1 cellular context compared by ENCODE assay signal in the genomic region with DNA sequence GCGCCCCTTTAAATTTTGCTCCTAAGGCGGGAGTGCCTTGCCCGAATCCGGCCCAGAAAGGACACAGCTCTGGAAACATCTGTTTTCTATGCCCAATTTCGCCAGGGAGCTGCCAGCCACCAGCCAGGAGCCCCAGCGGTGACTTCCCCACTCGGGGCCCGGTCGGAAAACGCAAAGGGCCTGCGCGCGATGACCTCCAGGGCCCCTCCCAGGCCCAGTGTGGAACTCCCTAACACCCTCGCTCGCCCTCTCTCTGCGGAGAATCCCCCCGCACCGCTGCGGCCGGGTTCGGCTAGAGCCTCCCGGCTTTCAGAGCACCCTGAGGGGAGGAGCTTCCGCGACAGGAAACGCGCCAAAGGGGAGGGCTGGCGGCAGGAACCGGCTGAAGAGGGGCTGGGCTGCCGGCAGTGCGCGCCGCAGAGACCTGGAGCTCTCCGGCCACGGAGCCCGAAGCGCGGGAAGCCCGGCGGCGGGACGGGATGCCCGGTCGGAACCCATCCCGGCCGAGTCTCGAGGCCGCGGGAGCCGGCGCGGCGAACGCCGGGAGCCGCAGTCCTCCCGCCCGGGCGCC.
TF ChIP-seq lines count a peak whose summit lies in the region.

No MANE protein-coding gene starts in this region.

TF ChIP-seq in GM12878, 131 proteins besides CTCF, POLR2A, EP300 and RAD21 (continues in another document):
- TF ChIP-seq MXI1 (IDR thresholded peaks at IDR 0.05; ENCODE audit: low read depth, low read length) (peak; percentile 16; the same call in 1 of the 2 replicates), GABPA (IDR thresholded peaks at IDR 0.05; ENCODE audit: low read depth) (0 out of 2 replicates have a peak, but pooled peaks have one; percentile 49), TCF12 (IDR thresholded peaks at IDR 0.05; ENCODE audit: low read depth, low read length) (0 out of 2 replicates have a peak, but pooled peaks have one; percentile 8), GATAD2B (conservative IDR thresholded peaks at IDR 0.05; ENCODE audit: low read depth) (peak; percentile 84), SPI1 (IDR thresholded peaks at IDR 0.05; ENCODE audit: borderline replicate concordance, insufficient read depth, low read depth, low read length) (no peak), TAF1 (IDR thresholded peaks at IDR 0.05; ENCODE audit: borderline replicate concordance, low read depth, low read length) (peak; percentile 75; the same call in 1 of the 2 replicates), EED (IDR thresholded peaks at IDR 0.05; ENCODE audit: low read depth) (peak; percentile 54; the same call in 1 of the 2 replicates), ZNF217 (IDR thresholded peaks at IDR 0.05) (no peak), CHD2 (IDR thresholded peaks at IDR 0.05; ENCODE audit: borderline replicate concordance, low read depth, low read length) (no peak), ASH2L (IDR thresholded peaks at IDR 0.05; ENCODE audit: borderline replicate concordance, low read depth) (0 out of 2 replicates have a peak, but pooled peaks have one; percentile 22), MTA2 (IDR thresholded peaks at IDR 0.05; ENCODE audit: low read depth) (no peak; the same call in 1 of the 2 replicates), BCL11A (IDR thresholded peaks at IDR 0.05; ENCODE audit: low read depth, low read length) (no peak), CBX5 (IDR thresholded peaks at IDR 0.05; ENCODE audit: low read depth) (no peak), RELA (IDR thresholded peaks at IDR 0.05; ENCODE audit: borderline replicate concordance, partially characterized antibody) (no peak), TBL1XR1 (IDR thresholded peaks at IDR 0.05; ENCODE audit: low read depth, low read length) (0 out of 2 replicates have a peak, but pooled peaks have one; percentile 19), MEF2B (IDR thresholded peaks at IDR 0.05; ENCODE audit: partially characterized antibody, poor library complexity, severe bottlenecking) (no peak), IKZF2 (IDR thresholded peaks at IDR 0.05) (peak; percentile 49 to 64; a peak in 2 of 4 replicates), RUNX3 (IDR thresholded peaks at IDR 0.05; ENCODE audit: low read length) (0 out of 2 replicates have a peak, but pooled peaks have one; percentile 33), BACH1 (IDR thresholded peaks at IDR 0.05; ENCODE audit: borderline replicate concordance) (no peak; the same call in none of the 2 replicates), ZNF24 (IDR thresholded peaks at IDR 0.05) (no peak), NFIC (IDR thresholded peaks at IDR 0.05; ENCODE audit: low read depth, low read length) (no peak), SIN3A (IDR thresholded peaks at IDR 0.05; ENCODE audit: low read depth, low read length) (no peak; the same call in 1 of the 2 replicates), HCFC1 (IDR thresholded peaks at IDR 0.05; ENCODE audit: low read length) (no peak), BHLHE40 (IDR thresholded peaks at IDR 0.05; ENCODE audit: borderline replicate concordance in 1 of 2, low read depth in 2 of 2, low read length in 1 of 2) (peak in 1 of 2 experiments; percentile 27; a peak in 1 of 4 replicates), SRF (IDR thresholded peaks at IDR 0.05; ENCODE audit: low read depth in 2 of 2, low read length in 2 of 2) (peak; percentile 59 to 72; a peak in 3 of 4 replicates), NBN (IDR thresholded peaks at IDR 0.05) (peak; percentile 56; the same call in 1 of the 2 replicates), IKZF1 (conservative IDR thresholded peaks at IDR 0.05) (peak; percentile 78), NR2C1 (IDR thresholded peaks at IDR 0.05) (no peak), SREBF1 (IDR thresholded peaks at IDR 0.05; ENCODE audit: low read length) (no peak), POLR2AphosphoS5 (IDR thresholded peaks at IDR 0.05; ENCODE audit: low read length) (peak; percentile 79; the same call in 1 of the 2 replicates), POU2F2 (IDR thresholded peaks at IDR 0.05; ENCODE audit: borderline replicate concordance, low read depth, low read length) (peak; percentile 29; the same call in 1 of the 3 replicates), SUZ12 (IDR thresholded peaks at IDR 0.05; ENCODE audit: unreplicated experiment) (no peak), ZNF207 (IDR thresholded peaks at IDR 0.05; ENCODE audit: borderline replicate concordance) (peak; percentile 77; the same call in 1 of the 2 replicates), ZSCAN29 (IDR thresholded peaks at IDR 0.05) (no peak)
- TF ChIP-seq, protein P1, sequence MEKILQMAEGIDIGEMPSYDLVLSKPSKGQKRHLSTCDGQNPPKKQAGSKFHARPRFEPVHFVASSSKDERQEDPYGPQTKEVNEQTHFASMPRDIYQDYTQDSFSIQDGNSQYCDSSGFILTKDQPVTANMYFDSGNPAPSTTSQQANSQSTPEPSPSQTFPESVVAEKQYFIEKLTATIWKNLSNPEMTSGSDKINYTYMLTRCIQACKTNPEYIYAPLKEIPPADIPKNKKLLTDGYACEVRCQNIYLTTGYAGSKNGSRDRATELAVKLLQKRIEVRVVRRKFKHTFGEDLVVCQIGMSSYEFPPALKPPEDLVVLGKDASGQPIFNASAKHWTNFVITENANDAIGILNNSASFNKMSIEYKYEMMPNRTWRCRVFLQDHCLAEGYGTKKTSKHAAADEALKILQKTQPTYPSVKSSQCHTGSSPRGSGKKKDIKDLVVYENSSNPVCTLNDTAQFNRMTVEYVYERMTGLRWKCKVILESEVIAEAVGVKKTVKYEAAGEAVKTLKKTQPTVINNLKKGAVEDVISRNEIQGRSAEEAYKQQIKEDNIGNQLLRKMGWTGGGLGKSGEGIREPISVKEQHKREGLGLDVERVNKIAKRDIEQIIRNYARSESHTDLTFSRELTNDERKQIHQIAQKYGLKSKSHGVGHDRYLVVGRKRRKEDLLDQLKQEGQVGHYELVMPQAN (conservative IDR thresholded peaks at IDR 0.05), result no peak; the same call in 1 of the 2 replicates
- TF ChIP-seq, protein P2, sequence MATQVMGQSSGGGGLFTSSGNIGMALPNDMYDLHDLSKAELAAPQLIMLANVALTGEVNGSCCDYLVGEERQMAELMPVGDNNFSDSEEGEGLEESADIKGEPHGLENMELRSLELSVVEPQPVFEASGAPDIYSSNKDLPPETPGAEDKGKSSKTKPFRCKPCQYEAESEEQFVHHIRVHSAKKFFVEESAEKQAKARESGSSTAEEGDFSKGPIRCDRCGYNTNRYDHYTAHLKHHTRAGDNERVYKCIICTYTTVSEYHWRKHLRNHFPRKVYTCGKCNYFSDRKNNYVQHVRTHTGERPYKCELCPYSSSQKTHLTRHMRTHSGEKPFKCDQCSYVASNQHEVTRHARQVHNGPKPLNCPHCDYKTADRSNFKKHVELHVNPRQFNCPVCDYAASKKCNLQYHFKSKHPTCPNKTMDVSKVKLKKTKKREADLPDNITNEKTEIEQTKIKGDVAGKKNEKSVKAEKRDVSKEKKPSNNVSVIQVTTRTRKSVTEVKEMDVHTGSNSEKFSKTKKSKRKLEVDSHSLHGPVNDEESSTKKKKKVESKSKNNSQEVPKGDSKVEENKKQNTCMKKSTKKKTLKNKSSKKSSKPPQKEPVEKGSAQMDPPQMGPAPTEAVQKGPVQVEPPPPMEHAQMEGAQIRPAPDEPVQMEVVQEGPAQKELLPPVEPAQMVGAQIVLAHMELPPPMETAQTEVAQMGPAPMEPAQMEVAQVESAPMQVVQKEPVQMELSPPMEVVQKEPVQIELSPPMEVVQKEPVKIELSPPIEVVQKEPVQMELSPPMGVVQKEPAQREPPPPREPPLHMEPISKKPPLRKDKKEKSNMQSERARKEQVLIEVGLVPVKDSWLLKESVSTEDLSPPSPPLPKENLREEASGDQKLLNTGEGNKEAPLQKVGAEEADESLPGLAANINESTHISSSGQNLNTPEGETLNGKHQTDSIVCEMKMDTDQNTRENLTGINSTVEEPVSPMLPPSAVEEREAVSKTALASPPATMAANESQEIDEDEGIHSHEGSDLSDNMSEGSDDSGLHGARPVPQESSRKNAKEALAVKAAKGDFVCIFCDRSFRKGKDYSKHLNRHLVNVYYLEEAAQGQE (IDR thresholded peaks at IDR 0.05; ENCODE audit: low read depth, low read length), result no peak
- TF ChIP-seq, protein P3, sequence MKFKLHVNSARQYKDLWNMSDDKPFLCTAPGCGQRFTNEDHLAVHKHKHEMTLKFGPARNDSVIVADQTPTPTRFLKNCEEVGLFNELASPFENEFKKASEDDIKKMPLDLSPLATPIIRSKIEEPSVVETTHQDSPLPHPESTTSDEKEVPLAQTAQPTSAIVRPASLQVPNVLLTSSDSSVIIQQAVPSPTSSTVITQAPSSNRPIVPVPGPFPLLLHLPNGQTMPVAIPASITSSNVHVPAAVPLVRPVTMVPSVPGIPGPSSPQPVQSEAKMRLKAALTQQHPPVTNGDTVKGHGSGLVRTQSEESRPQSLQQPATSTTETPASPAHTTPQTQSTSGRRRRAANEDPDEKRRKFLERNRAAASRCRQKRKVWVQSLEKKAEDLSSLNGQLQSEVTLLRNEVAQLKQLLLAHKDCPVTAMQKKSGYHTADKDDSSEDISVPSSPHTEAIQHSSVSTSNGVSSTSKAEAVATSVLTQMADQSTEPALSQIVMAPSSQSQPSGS (IDR thresholded peaks at IDR 0.05; ENCODE audit: low read length), result no peak
- TF ChIP-seq, protein P4, sequence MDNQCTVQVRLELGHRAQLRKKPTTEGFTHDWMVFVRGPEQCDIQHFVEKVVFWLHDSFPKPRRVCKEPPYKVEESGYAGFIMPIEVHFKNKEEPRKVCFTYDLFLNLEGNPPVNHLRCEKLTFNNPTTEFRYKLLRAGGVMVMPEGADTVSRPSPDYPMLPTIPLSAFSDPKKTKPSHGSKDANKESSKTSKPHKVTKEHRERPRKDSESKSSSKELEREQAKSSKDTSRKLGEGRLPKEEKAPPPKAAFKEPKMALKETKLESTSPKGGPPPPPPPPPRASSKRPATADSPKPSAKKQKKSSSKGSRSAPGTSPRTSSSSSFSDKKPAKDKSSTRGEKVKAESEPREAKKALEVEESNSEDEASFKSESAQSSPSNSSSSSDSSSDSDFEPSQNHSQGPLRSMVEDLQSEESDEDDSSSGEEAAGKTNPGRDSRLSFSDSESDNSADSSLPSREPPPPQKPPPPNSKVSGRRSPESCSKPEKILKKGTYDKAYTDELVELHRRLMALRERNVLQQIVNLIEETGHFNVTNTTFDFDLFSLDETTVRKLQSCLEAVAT (IDR thresholded peaks at IDR 0.05), result no peak; the same call in 1 of the 2 replicates
- TF ChIP-seq, protein P5, sequence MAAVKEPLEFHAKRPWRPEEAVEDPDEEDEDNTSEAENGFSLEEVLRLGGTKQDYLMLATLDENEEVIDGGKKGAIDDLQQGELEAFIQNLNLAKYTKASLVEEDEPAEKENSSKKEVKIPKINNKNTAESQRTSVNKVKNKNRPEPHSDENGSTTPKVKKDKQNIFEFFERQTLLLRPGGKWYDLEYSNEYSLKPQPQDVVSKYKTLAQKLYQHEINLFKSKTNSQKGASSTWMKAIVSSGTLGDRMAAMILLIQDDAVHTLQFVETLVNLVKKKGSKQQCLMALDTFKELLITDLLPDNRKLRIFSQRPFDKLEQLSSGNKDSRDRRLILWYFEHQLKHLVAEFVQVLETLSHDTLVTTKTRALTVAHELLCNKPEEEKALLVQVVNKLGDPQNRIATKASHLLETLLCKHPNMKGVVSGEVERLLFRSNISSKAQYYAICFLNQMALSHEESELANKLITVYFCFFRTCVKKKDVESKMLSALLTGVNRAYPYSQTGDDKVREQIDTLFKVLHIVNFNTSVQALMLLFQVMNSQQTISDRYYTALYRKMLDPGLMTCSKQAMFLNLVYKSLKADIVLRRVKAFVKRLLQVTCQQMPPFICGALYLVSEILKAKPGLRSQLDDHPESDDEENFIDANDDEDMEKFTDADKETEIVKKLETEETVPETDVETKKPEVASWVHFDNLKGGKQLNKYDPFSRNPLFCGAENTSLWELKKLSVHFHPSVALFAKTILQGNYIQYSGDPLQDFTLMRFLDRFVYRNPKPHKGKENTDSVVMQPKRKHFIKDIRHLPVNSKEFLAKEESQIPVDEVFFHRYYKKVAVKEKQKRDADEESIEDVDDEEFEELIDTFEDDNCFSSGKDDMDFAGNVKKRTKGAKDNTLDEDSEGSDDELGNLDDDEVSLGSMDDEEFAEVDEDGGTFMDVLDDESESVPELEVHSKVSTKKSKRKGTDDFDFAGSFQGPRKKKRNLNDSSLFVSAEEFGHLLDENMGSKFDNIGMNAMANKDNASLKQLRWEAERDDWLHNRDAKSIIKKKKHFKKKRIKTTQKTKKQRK (IDR thresholded peaks at IDR 0.05; ENCODE audit: low read depth, low read length), result no peak
- TF ChIP-seq, protein P6, sequence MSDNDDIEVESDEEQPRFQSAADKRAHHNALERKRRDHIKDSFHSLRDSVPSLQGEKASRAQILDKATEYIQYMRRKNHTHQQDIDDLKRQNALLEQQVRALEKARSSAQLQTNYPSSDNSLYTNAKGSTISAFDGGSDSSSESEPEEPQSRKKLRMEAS (IDR thresholded peaks at IDR 0.05; ENCODE audit: low read depth, low read length), result peak; percentile 11; the same call in 1 of the 2 replicates
- TF ChIP-seq, protein P7, sequence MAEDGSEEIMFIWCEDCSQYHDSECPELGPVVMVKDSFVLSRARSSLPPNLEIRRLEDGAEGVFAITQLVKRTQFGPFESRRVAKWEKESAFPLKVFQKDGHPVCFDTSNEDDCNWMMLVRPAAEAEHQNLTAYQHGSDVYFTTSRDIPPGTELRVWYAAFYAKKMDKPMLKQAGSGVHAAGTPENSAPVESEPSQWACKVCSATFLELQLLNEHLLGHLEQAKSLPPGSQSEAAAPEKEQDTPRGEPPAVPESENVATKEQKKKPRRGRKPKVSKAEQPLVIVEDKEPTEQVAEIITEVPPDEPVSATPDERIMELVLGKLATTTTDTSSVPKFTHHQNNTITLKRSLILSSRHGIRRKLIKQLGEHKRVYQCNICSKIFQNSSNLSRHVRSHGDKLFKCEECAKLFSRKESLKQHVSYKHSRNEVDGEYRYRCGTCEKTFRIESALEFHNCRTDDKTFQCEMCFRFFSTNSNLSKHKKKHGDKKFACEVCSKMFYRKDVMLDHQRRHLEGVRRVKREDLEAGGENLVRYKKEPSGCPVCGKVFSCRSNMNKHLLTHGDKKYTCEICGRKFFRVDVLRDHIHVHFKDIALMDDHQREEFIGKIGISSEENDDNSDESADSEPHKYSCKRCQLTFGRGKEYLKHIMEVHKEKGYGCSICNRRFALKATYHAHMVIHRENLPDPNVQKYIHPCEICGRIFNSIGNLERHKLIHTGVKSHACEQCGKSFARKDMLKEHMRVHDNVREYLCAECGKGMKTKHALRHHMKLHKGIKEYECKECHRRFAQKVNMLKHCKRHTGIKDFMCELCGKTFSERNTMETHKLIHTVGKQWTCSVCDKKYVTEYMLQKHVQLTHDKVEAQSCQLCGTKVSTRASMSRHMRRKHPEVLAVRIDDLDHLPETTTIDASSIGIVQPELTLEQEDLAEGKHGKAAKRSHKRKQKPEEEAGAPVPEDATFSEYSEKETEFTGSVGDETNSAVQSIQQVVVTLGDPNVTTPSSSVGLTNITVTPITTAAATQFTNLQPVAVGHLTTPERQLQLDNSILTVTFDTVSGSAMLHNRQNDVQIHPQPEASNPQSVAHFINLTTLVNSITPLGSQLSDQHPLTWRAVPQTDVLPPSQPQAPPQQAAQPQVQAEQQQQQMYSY (CRISPR knock-in tag; IDR thresholded peaks at IDR 0.05), result no peak
- TF ChIP-seq, protein P8, sequence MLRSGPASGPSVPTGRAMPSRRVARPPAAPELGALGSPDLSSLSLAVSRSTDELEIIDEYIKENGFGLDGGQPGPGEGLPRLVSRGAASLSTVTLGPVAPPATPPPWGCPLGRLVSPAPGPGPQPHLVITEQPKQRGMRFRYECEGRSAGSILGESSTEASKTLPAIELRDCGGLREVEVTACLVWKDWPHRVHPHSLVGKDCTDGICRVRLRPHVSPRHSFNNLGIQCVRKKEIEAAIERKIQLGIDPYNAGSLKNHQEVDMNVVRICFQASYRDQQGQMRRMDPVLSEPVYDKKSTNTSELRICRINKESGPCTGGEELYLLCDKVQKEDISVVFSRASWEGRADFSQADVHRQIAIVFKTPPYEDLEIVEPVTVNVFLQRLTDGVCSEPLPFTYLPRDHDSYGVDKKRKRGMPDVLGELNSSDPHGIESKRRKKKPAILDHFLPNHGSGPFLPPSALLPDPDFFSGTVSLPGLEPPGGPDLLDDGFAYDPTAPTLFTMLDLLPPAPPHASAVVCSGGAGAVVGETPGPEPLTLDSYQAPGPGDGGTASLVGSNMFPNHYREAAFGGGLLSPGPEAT (IDR thresholded peaks at IDR 0.05; ENCODE audit: low read depth), result peak; percentile 50; the same call in 1 of the 2 replicates
